ENCODE assay signal across 1 cellular context in the genomic region with DNA sequence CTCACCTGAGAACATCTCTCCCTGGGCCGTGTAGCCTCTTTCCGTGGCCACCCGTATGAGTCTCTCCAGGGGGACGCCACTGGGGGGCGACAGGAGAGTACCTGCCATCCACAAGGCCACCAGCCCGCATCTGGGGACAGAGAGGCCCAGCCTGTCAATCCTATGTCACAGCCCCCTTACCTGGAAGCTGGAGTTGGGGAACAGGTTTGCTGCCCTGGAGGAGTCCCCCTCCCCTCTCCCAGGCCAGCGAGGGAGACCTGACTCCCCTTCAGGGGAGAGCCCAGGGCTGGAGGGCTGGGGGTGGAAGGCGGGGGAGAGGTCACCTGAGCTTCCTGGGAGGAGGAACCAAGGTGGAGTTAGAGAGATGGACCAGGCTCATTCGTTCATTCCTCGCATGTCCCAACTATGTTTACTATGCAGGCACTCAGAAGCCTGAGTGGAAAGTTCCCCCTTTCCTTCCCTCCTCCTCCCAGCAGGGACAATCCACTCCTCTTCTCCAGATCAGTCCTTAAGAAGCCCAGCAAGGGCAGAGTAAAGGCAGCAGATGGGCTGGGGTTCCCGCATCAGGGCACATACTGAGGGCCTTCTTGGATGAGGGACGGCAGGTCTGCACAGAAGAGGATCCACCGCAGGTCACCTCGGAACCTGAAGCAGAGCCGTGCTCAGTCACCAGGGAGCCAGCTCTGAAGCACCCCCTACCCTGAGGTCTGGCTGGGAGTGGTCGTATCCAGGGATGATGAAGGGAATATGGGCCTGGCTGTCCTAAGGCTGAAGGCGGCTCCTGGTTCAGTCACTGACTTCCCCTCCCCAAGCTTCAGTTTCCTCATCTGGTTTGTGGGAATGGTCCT.
A peak's percentile ranks its signal among the peaks of the same experiment; 100 is the strongest.
TF ChIP-seq lines count a peak whose summit lies in the region.

No MANE protein-coding gene starts in this region.

TF ChIP-seq in GM12878, 131 proteins besides CTCF, POLR2A, EP300 and RAD21:
- TF ChIP-seq JUND (IDR thresholded peaks at IDR 0.05; ENCODE audit: low read depth, low read length): no peak
- TF ChIP-seq ETV6 (conservative IDR thresholded peaks at IDR 0.05 in 1 of 2, IDR thresholded peaks at IDR 0.05 in 1 of 2; ENCODE audit: borderline replicate concordance in 1 of 2, low read depth in 1 of 2): no peak
- TF ChIP-seq, protein P1, sequence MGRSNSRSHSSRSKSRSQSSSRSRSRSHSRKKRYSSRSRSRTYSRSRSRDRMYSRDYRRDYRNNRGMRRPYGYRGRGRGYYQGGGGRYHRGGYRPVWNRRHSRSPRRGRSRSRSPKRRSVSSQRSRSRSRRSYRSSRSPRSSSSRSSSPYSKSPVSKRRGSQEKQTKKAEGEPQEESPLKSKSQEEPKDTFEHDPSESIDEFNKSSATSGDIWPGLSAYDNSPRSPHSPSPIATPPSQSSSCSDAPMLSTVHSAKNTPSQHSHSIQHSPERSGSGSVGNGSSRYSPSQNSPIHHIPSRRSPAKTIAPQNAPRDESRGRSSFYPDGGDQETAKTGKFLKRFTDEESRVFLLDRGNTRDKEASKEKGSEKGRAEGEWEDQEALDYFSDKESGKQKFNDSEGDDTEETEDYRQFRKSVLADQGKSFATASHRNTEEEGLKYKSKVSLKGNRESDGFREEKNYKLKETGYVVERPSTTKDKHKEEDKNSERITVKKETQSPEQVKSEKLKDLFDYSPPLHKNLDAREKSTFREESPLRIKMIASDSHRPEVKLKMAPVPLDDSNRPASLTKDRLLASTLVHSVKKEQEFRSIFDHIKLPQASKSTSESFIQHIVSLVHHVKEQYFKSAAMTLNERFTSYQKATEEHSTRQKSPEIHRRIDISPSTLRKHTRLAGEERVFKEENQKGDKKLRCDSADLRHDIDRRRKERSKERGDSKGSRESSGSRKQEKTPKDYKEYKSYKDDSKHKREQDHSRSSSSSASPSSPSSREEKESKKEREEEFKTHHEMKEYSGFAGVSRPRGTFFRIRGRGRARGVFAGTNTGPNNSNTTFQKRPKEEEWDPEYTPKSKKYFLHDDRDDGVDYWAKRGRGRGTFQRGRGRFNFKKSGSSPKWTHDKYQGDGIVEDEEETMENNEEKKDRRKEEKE (IDR thresholded peaks at IDR 0.05): no peak
- no peak for TF ChIP-seq SMARCA5 (IDR thresholded peaks at IDR 0.05)
- TF ChIP-seq, protein P2, sequence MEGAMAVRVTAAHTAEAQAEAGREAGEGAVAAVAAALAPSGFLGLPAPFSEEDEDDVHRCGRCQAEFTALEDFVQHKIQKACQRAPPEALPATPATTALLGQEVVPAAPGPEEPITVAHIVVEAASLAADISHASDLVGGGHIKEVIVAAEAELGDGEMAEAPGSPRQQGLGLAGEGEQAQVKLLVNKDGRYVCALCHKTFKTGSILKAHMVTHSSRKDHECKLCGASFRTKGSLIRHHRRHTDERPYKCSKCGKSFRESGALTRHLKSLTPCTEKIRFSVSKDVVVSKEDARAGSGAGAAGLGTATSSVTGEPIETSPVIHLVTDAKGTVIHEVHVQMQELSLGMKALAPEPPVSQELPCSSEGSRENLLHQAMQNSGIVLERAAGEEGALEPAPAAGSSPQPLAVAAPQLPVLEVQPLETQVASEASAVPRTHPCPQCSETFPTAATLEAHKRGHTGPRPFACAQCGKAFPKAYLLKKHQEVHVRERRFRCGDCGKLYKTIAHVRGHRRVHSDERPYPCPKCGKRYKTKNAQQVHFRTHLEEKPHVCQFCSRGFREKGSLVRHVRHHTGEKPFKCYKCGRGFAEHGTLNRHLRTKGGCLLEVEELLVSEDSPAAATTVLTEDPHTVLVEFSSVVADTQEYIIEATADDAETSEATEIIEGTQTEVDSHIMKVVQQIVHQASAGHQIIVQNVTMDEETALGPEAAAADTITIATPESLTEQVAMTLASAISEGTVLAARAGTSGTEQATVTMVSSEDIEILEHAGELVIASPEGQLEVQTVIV (IDR thresholded peaks at IDR 0.05; ENCODE audit: borderline replicate concordance, partially characterized antibody): no peak
- TF ChIP-seq NFYA (IDR thresholded peaks at IDR 0.05; ENCODE audit: borderline replicate concordance, low read depth, low read length): no peak
- TF ChIP-seq SMC3 (IDR thresholded peaks at IDR 0.05; ENCODE audit: borderline replicate concordance, low read length): peak; percentile 26; the same call in 1 of the 2 replicates
